ENCODE assay signal across 8 cellular contexts in genomic region chr16:71426069-71426879, GRCh38. TPM values are rescaled to one million over a fixed set of nuclear protein-coding genes. Genes with fewer than 3 reads are reported as not detected.
A peak's percentile ranks its signal among the peaks of the same experiment; 100 is the strongest.
DNase-seq lines count a peak whose midpoint lies in the region; ATAC-seq and TF ChIP-seq lines count a peak whose summit lies in the region.

No MANE protein-coding gene starts in this region.

- in situ Hi-C loops in gastrocnemius medialis (cut with MboI; ENCODE audit: low sequenced_read_pairs in 4 of 4), result no loop called here

- H3K27me3 ChIP-seq in prostate gland (replicated peaks; ENCODE audit: insufficient read depth) (no peaks in the 10 kb centered on the region), gastrocnemius medialis (peaks cover 7 to 15% (median 8%) of the 10 kb centered on the region in 3 donors)

- intact Hi-C loops in prostate gland (cut with DNase I) (no loop called here), gastrocnemius medialis (cut with DNase I; ENCODE audit: low total_unique reads) (no loop called here)

- 1% methylated on average over 31 of the region's 48 CpGs for WGBS in prostate gland

- TF ChIP-seq POLR2A in prostate gland (IDR thresholded peaks at IDR 0.05) (no peak), gastrocnemius medialis (IDR thresholded peaks at IDR 0.05) (no peak)

- TF ChIP-seq CTCF in prostate gland (IDR thresholded peaks at IDR 0.05) (no peak), gastrocnemius medialis (IDR thresholded peaks at IDR 0.05 in 4 of 5, conservative IDR thresholded peaks at IDR 0.05 in 1 of 5) (no peak)

- peak; percentile 12 for DNase-seq in stimulated activated CD4-positive, alpha-beta T cell treated with anti-CD3 and anti-CD28 coated beads, Interleukin-12 subunit alpha, Interleukin-12 subunit beta, amount 100 ng/mL, for 4 hours
- no peak for DNase-seq in stimulated activated CD4-positive, alpha-beta T cell treated with anti-CD3 and anti-CD28 coated beads, Interleukin-4, amount 100 ng/mL, for 4 hours
- DNase-seq in T-helper 9 cell, result peak; percentile 60
- DNase-seq in fibroblast of the conjunctiva (ENCODE audit: low read depth), result peak; percentile 86
- DNase-seq in prostate gland (ENCODE audit: low spot score), result peak; percentile 13
- no peak for DNase-seq in Kasumi-1 (lab: John Stamatoyannopoulos, UW)
- DNase-seq in gastrocnemius medialis, result no peak

- H3K4me3 ChIP-seq in prostate gland, result no peak overlapping the region
- no peak overlapping the region for H3K4me3 ChIP-seq in gastrocnemius medialis

- ATAC-seq in HG03457 (IDR thresholded peaks at IDR 0.05; ENCODE audit: unreplicated experiment), result peak; percentile 58
- no peak for ATAC-seq in gastrocnemius medialis

- H3K4me1 ChIP-seq in prostate gland (replicated peaks) (no peaks in the 10 kb centered on the region), gastrocnemius medialis (no peaks in the 10 kb centered on the region)

- no peaks in the 10 kb centered on the region for H3K36me3 ChIP-seq in prostate gland
- H3K36me3 ChIP-seq in gastrocnemius medialis, result no peaks in the 10 kb centered on the region

- H3K27ac ChIP-seq in prostate gland (no peak overlapping the region), gastrocnemius medialis (no peak overlapping the region)

- H3K9me3 ChIP-seq in prostate gland (no peaks in the 10 kb centered on the region), gastrocnemius medialis (no peaks in the 10 kb centered on the region)

RNA-seq across cellular contexts. Expression of gene TLE7, which starts 15.6 kb away (rescaled TPM):
- 1 to 10 TPM in 1 of 2 donors, not detected in 1; 3.9 TPM for total RNA-seq in prostate gland
- total RNA-seq in gastrocnemius medialis, result not detected

RNA-seq across cellular contexts. Expression of gene ZNF23, which starts 35.8 kb away (rescaled TPM):
- 1 to 10 TPM; 6.1 to 6.8 TPM for total RNA-seq in prostate gland
- 1 to 10 TPM; 3.6 to 5.6 (median 4.7) TPM for total RNA-seq in gastrocnemius medialis

Comparison
In these comparisons a context has a peak if more than half of its experiments do, and no peak if none do; other contexts are left out.
1. DNase-seq: peak in stimulated activated CD4-positive, alpha-beta T cell treated with anti-CD3 and anti-CD28 coated beads, Interleukin-12 subunit alpha, Interleukin-12 subunit beta, amount 100 ng/mL, for 4 hours (single experiment), T-helper 9 cell (single experiment), fibroblast of the conjunctiva (single experiment) and prostate gland (single experiment); none in stimulated activated CD4-positive, alpha-beta T cell treated with anti-CD3 and anti-CD28 coated beads, Interleukin-4, amount 100 ng/mL, for 4 hours (0 of 2), Kasumi-1 (0 of 2) and gastrocnemius medialis (0 of 2).